Comparison of ENCODE assay signal across 21 cellular contexts in the genomic region with DNA sequence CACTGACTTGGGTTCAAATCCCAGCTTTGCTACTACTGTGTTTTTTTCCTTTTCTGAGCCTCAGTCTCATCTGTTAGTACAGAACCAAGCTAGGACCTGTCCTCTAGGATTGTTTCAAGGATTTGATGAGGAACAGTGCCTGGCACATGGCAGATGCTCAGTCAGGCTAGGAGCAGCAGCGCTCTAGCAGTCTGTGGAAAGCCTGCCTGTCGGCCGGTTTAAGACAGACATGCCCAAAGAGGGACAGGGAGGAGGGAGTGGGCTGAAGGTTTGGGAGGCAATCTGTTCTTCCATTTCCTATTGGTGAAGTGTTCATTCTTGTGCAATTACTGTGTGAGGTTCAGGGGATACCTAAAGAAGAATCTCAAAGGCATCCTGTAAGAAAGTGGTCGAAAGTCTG. TPM values are rescaled to one million over a fixed set of nuclear protein-coding genes. Genes with fewer than 3 reads are reported as not detected.
DNase-seq lines count a peak whose midpoint lies in the region; ATAC-seq and TF ChIP-seq lines count a peak whose summit lies in the region.
"Had no signal": no experiment of that assay in that cellular context is flagged by ENCODE, and none has a peak within 500 bp of the region (broad histone marks: within the 10 kb centered on the region; RNA-seq: fewer than 3 reads in every experiment).

No MANE protein-coding gene starts in this region.

- H3K4me1 Mint-ChIP-seq in T-helper 17 cell (no peaks in the 10 kb centered on the region), nephron progenitor cell (peaks cover 9% of the 10 kb centered on the region)

- H3K4me3 Mint-ChIP-seq in T-helper 17 cell (no peak overlapping the region), nephron progenitor cell (no peak overlapping the region)
- H3K4me3 Mint-ChIP-seq: CD4-positive, CD25-positive, alpha-beta regulatory T cell; CD8-positive, alpha-beta memory T cell; GM23338; HFFc6 had no signal

- TF ChIP-seq CTCF in nephron progenitor cell (IDR thresholded peaks at IDR 0.05): no peak

- DNase-seq in NCI-H82 (lab: John Stamatoyannopoulos, UW): peak; percentile 57
- no peak for DNase-seq in NCI-H82 treated with DMSO at 0.1 percent for 48 hours (lab: John Stamatoyannopoulos, UW; ENCODE audit: unreplicated experiment)
- DNase-seq in T-helper 17 cell: no peak
- DNase-seq in nephron progenitor cell: no peak
- no peak for DNase-seq in hippocampal formation (lab: John Stamatoyannopoulos, UW)
- DNase-seq in AG08395 (ENCODE audit: low spot score): no peak
- no peak for DNase-seq in NCI-H1930 (lab: John Stamatoyannopoulos, UW)
- DNase-seq: 8988T; BE2C; C1 segment of cervical spinal cord; CD4-positive, CD25-positive, alpha-beta regulatory T cell; CD8-positive, alpha-beta memory T cell; COR-L47; DMS79 treated with DMSO at 0.1 percent for 48 hours; GF-D8; H7; HFFc6; IMR-90 had no signal

- peaks cover 33% of the 10 kb centered on the region for H3K27me3 Mint-ChIP-seq in T-helper 17 cell
- peaks cover 15% of the 10 kb centered on the region for H3K27me3 Mint-ChIP-seq in nephron progenitor cell (ENCODE audit: low read depth, poor library complexity)

- H3K27ac Mint-ChIP-seq in T-helper 17 cell: peak overlapping the region; percentile 29
- H3K27ac Mint-ChIP-seq in nephron progenitor cell: peak overlapping the region; percentile 3
- H3K27ac Mint-ChIP-seq: CD8-positive, alpha-beta memory T cell; GM23338; HFFc6 had no signal

- no peak for ATAC-seq in T-helper 17 cell
- ATAC-seq in HG03432 (IDR thresholded peaks at IDR 0.05; ENCODE audit: unreplicated experiment): no peak
- ATAC-seq: GM23338, HCT116 had no signal

- H3K9me3 ChIP-seq in T-helper 17 cell (ENCODE audit: control insufficient read depth, low read length, poor library complexity, severe bottlenecking): no peaks in the 10 kb centered on the region
- H3K9me3 ChIP-seq: BE2C had no signal

- H3K36me3 Mint-ChIP-seq in T-helper 17 cell (ENCODE audit: low read depth): no peaks in the 10 kb centered on the region
- H3K36me3 Mint-ChIP-seq in nephron progenitor cell (ENCODE audit: low read depth): no peaks in the 10 kb centered on the region
- H3K36me3 Mint-ChIP-seq: CD4-positive, CD25-positive, alpha-beta regulatory T cell had no signal

- peaks cover 4% of the 10 kb centered on the region for H3K9me3 Mint-ChIP-seq in nephron progenitor cell
- H3K9me3 Mint-ChIP-seq: CD4-positive, CD25-positive, alpha-beta regulatory T cell; CD8-positive, alpha-beta memory T cell; GM23338 had no signal

RNA-seq across cellular contexts. Expression of gene RGMA, which starts 35.1 kb away (rescaled TPM):
- total RNA-seq in T-helper 17 cell: not detected
